1 cellular context compared by ENCODE assay signal in the genomic region with DNA sequence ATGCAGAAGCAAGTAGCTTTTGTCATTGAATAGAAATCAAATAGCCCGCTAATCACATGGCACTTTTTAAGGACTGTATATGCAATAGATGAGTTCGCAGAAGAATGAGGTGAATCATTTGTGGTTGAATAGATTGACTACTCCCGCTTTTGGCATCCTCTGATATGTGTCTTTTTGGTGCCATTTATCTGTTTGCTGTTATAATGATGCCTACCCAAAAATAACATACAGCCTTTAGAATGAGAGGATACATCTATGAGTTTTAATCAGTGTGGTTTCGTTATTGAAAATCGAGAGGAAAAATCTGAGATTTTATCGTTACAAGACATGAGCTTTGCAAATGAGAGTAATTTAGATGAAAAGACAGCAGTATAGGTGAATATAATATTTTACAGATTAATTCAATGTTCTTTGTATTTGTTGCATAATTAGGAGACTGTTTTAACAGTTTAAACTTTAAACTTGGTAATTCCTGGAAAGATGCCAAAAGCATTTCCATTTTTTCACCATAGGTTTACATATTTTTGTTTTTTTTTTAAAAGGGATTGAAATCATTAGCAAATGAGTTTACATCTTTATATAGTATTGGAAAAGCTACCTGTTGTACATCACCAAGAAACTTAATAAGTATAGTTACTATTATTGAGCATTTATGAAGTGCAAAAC.
TF ChIP-seq lines count a peak whose summit lies in the region.

No MANE protein-coding gene starts in this region.

TF ChIP-seq in K562, 482 proteins besides CTCF, POLR2A, EP300 and RAD21 (continued from another document and continues in another):
- TF ChIP-seq, protein P1, sequence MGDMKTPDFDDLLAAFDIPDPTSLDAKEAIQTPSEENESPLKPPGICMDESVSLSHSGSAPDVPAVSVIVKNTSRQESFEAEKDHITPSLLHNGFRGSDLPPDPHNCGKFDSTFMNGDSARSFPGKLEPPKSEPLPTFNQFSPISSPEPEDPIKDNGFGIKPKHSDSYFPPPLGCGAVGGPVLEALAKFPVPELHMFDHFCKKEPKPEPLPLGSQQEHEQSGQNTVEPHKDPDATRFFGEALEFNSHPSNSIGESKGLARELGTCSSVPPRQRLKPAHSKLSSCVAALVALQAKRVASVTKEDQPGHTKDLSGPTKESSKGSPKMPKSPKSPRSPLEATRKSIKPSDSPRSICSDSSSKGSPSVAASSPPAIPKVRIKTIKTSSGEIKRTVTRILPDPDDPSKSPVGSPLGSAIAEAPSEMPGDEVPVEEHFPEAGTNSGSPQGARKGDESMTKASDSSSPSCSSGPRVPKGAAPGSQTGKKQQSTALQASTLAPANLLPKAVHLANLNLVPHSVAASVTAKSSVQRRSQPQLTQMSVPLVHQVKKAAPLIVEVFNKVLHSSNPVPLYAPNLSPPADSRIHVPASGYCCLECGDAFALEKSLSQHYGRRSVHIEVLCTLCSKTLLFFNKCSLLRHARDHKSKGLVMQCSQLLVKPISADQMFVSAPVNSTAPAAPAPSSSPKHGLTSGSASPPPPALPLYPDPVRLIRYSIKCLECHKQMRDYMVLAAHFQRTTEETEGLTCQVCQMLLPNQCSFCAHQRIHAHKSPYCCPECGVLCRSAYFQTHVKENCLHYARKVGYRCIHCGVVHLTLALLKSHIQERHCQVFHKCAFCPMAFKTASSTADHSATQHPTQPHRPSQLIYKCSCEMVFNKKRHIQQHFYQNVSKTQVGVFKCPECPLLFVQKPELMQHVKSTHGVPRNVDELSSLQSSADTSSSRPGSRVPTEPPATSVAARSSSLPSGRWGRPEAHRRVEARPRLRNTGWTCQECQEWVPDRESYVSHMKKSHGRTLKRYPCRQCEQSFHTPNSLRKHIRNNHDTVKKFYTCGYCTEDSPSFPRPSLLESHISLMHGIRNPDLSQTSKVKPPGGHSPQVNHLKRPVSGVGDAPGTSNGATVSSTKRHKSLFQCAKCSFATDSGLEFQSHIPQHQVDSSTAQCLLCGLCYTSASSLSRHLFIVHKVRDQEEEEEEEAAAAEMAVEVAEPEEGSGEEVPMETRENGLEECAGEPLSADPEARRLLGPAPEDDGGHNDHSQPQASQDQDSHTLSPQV (IDR thresholded peaks at IDR 0.05): no peak; the same call in 1 of the 2 replicates
- TF ChIP-seq, protein P2, sequence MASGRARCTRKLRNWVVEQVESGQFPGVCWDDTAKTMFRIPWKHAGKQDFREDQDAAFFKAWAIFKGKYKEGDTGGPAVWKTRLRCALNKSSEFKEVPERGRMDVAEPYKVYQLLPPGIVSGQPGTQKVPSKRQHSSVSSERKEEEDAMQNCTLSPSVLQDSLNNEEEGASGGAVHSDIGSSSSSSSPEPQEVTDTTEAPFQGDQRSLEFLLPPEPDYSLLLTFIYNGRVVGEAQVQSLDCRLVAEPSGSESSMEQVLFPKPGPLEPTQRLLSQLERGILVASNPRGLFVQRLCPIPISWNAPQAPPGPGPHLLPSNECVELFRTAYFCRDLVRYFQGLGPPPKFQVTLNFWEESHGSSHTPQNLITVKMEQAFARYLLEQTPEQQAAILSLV (tag; IDR thresholded peaks at IDR 0.05): no peak
- no peak for TF ChIP-seq SAP30 (IDR thresholded peaks at IDR 0.05; ENCODE audit: borderline replicate concordance, insufficient read depth, low read depth, low read length, poor library complexity, severe bottlenecking)
- no peak for TF ChIP-seq ZNF764 (CRISPR knock-in tag; IDR thresholded peaks at IDR 0.05; ENCODE audit: low read depth)
- no peak for TF ChIP-seq TOE1 (IDR thresholded peaks at IDR 0.05; ENCODE audit: borderline replicate concordance)
- TF ChIP-seq TOE1 (CRISPR knock-in tag; IDR thresholded peaks at IDR 0.05; ENCODE audit: borderline replicate concordance, low read depth): no peak
- TF ChIP-seq SIRT6 (IDR thresholded peaks at IDR 0.05; ENCODE audit: low read depth, low read length): no peak
- no peak for TF ChIP-seq GTF2E2 (tag; IDR thresholded peaks at IDR 0.05)
- TF ChIP-seq CCNT2 (IDR thresholded peaks at IDR 0.05; ENCODE audit: borderline replicate concordance, extremely low read depth, insufficient read length, low read depth, low read length): no peak
- no peak for TF ChIP-seq ZNF232 (CRISPR knock-in tag; IDR thresholded peaks at IDR 0.05)
- TF ChIP-seq, protein P3, sequence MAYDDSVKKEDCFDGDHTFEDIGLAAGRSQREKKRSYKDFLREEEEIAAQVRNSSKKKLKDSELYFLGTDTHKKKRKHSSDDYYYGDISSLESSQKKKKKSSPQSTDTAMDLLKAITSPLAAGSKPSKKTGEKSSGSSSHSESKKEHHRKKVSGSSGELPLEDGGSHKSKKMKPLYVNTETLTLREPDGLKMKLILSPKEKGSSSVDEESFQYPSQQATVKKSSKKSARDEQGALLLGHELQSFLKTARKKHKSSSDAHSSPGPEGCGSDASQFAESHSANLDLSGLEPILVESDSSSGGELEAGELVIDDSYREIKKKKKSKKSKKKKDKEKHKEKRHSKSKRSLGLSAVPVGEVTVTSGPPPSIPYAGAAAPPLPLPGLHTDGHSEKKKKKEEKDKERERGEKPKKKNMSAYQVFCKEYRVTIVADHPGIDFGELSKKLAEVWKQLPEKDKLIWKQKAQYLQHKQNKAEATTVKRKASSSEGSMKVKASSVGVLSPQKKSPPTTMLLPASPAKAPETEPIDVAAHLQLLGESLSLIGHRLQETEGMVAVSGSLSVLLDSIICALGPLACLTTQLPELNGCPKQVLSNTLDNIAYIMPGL (CRISPR knock-in tag; IDR thresholded peaks at IDR 0.05): no peak
- no peak for TF ChIP-seq ZNF695 (CRISPR knock-in tag; IDR thresholded peaks at IDR 0.05)
- TF ChIP-seq SMARCE1 (IDR thresholded peaks at IDR 0.05): no peak
- TF ChIP-seq SIN3B (IDR thresholded peaks at IDR 0.05; ENCODE audit: low read depth): no peak
- no peak for TF ChIP-seq HNRNPUL1 (IDR thresholded peaks at IDR 0.05; ENCODE audit: low read length)
- peak; percentile 77 to 78 for TF ChIP-seq KDM1A (IDR thresholded peaks at IDR 0.05)
- TF ChIP-seq ZNF778 (CRISPR knock-in tag; IDR thresholded peaks at IDR 0.05): no peak
- no peak for TF ChIP-seq ZNF143 (CRISPR knock-in tag; IDR thresholded peaks at IDR 0.05)
- TF ChIP-seq, protein P4, sequence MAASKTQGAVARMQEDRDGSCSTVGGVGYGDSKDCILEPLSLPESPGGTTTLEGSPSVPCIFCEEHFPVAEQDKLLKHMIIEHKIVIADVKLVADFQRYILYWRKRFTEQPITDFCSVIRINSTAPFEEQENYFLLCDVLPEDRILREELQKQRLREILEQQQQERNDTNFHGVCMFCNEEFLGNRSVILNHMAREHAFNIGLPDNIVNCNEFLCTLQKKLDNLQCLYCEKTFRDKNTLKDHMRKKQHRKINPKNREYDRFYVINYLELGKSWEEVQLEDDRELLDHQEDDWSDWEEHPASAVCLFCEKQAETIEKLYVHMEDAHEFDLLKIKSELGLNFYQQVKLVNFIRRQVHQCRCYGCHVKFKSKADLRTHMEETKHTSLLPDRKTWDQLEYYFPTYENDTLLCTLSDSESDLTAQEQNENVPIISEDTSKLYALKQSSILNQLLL (CRISPR knock-in tag; IDR thresholded peaks at IDR 0.05; ENCODE audit: borderline replicate concordance): no peak
- no peak; the same call in 1 of the 2 replicates for TF ChIP-seq CEBPG (CRISPR knock-in tag; IDR thresholded peaks at IDR 0.05)
- TF ChIP-seq CEBPG (tag; conservative IDR thresholded peaks at IDR 0.05 in 1 of 2, IDR thresholded peaks at IDR 0.05 in 1 of 2): no peak
- TF ChIP-seq NFRKB (IDR thresholded peaks at IDR 0.05; ENCODE audit: low read depth): no peak
- no peak for TF ChIP-seq BACH1 (tag; IDR thresholded peaks at IDR 0.05)
- TF ChIP-seq, protein P5, sequence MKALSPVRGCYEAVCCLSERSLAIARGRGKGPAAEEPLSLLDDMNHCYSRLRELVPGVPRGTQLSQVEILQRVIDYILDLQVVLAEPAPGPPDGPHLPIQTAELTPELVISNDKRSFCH (CRISPR knock-in tag; IDR thresholded peaks at IDR 0.05): no peak
- TF ChIP-seq, protein P5 (tag; IDR thresholded peaks at IDR 0.05): no peak
- TF ChIP-seq, protein P6, sequence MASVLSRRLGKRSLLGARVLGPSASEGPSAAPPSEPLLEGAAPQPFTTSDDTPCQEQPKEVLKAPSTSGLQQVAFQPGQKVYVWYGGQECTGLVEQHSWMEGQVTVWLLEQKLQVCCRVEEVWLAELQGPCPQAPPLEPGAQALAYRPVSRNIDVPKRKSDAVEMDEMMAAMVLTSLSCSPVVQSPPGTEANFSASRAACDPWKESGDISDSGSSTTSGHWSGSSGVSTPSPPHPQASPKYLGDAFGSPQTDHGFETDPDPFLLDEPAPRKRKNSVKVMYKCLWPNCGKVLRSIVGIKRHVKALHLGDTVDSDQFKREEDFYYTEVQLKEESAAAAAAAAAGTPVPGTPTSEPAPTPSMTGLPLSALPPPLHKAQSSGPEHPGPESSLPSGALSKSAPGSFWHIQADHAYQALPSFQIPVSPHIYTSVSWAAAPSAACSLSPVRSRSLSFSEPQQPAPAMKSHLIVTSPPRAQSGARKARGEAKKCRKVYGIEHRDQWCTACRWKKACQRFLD (CRISPR knock-in tag; IDR thresholded peaks at IDR 0.05): no peak
- TF ChIP-seq, protein P7, sequence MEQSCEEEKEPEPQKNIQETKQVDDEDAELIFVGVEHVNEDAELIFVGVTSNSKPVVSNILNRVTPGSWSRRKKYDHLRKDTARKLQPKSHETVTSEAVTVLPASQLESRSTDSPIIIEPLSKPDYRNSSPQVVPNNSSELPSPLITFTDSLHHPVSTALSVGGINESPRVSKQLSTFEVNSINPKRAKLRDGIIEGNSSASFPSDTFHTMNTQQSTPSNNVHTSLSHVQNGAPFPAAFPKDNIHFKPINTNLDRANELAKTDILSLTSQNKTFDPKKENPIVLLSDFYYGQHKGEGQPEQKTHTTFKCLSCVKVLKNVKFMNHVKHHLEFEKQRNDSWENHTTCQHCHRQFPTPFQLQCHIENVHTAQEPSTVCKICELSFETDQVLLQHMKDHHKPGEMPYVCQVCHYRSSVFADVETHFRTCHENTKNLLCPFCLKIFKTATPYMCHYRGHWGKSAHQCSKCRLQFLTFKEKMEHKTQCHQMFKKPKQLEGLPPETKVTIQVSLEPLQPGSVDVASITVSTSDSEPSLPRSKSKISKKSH (CRISPR knock-in tag; IDR thresholded peaks at IDR 0.05): no peak
- no peak for TF ChIP-seq HEY1 (CRISPR knock-in tag; IDR thresholded peaks at IDR 0.05; ENCODE audit: borderline replicate concordance)
- TF ChIP-seq RFX5 (IDR thresholded peaks at IDR 0.05; ENCODE audit: low read depth, low read length): no peak
- TF ChIP-seq, protein P8, sequence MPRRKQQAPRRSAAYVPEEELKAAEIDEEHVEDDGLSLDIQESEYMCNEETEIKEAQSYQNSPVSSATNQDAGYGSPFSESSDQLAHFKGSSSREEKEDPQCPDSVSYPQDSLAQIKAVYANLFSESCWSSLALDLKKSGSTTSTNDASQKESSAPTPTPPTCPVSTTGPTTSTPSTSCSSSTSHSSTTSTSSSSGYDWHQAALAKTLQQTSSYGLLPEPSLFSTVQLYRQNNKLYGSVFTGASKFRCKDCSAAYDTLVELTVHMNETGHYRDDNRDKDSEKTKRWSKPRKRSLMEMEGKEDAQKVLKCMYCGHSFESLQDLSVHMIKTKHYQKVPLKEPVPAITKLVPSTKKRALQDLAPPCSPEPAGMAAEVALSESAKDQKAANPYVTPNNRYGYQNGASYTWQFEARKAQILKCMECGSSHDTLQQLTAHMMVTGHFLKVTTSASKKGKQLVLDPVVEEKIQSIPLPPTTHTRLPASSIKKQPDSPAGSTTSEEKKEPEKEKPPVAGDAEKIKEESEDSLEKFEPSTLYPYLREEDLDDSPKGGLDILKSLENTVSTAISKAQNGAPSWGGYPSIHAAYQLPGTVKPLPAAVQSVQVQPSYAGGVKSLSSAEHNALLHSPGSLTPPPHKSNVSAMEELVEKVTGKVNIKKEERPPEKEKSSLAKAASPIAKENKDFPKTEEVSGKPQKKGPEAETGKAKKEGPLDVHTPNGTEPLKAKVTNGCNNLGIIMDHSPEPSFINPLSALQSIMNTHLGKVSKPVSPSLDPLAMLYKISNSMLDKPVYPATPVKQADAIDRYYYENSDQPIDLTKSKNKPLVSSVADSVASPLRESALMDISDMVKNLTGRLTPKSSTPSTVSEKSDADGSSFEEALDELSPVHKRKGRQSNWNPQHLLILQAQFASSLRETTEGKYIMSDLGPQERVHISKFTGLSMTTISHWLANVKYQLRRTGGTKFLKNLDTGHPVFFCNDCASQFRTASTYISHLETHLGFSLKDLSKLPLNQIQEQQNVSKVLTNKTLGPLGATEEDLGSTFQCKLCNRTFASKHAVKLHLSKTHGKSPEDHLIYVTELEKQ (CRISPR knock-in tag; IDR thresholded peaks at IDR 0.05): no peak
- TF ChIP-seq NR2C1 (IDR thresholded peaks at IDR 0.05): no peak
- TF ChIP-seq NR2C1 (tag; IDR thresholded peaks at IDR 0.05): no peak
- TF ChIP-seq RBM15 (IDR thresholded peaks at IDR 0.05; ENCODE audit: insufficient read depth, low read length): no peak
- no peak for TF ChIP-seq XRCC3 (IDR thresholded peaks at IDR 0.05)
- TF ChIP-seq, protein P9, sequence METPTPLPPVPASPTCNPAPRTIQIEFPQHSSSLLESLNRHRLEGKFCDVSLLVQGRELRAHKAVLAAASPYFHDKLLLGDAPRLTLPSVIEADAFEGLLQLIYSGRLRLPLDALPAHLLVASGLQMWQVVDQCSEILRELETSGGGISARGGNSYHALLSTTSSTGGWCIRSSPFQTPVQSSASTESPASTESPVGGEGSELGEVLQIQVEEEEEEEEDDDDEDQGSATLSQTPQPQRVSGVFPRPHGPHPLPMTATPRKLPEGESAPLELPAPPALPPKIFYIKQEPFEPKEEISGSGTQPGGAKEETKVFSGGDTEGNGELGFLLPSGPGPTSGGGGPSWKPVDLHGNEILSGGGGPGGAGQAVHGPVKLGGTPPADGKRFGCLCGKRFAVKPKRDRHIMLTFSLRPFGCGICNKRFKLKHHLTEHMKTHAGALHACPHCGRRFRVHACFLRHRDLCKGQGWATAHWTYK (CRISPR knock-in tag; IDR thresholded peaks at IDR 0.05): no peak
- no peak for TF ChIP-seq CHD2 (IDR thresholded peaks at IDR 0.05; ENCODE audit: low read depth, low read length)
- TF ChIP-seq BRD9 (IDR thresholded peaks at IDR 0.05; ENCODE audit: low read depth, partially characterized antibody): no peak
- TF ChIP-seq, protein P10, sequence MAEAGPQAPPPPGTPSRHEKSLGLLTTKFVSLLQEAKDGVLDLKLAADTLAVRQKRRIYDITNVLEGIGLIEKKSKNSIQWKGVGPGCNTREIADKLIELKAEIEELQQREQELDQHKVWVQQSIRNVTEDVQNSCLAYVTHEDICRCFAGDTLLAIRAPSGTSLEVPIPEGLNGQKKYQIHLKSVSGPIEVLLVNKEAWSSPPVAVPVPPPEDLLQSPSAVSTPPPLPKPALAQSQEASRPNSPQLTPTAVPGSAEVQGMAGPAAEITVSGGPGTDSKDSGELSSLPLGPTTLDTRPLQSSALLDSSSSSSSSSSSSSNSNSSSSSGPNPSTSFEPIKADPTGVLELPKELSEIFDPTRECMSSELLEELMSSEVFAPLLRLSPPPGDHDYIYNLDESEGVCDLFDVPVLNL (CRISPR knock-in tag; IDR thresholded peaks at IDR 0.05; ENCODE audit: low read depth): no peak
- peak; percentile 23 for TF ChIP-seq TEAD4 (IDR thresholded peaks at IDR 0.05; ENCODE audit: low read length)
- no peak for TF ChIP-seq TEAD4 (CRISPR knock-in tag; IDR thresholded peaks at IDR 0.05; ENCODE audit: borderline replicate concordance)
- no peak for TF ChIP-seq SMAD1 (IDR thresholded peaks at IDR 0.05; ENCODE audit: low read depth, low read length, partially characterized antibody)
- TF ChIP-seq SP2 (IDR thresholded peaks at IDR 0.05; ENCODE audit: extremely low read depth, low read depth, low read length, poor library complexity, severe bottlenecking): no peak
